16 cellular contexts compared by ENCODE assay signal in the genomic region with DNA sequence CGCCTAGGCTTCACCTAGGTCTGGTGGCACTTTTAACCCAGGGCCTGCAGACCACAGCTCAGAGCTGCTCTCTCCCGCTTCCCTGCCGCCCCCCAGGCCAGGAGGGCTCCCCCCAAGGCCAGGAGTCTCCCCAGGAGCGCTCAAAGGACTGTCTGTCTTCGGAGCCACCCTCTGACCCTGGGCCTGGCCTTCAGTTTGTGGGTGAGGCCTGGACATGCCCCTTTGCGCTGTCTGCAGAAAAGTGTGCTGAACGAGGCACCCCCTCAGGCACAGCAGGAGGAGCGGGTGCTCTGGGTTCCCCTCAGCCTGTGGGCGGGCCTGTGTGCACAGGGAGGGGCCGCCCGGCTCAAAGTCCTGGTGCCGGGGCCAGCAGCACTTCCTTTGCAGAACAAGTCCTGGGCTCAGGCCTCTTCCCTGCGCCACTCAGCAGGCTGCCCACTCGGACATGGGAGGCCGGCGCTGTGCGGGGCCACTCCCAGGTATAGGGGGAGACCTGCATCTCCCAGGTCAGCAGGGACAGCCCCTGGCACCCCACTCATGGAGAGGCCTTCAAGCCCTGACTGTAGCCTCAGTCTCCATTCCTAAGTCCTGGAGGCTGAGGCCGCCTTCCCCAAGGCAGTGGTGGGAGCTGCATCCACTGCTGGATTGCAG. TPM values are rescaled to one million over a fixed set of nuclear protein-coding genes. Genes with fewer than 3 reads are reported as not detected.
A peak's percentile ranks its signal among the peaks of the same experiment; 100 is the strongest.
DNase-seq lines count a peak whose midpoint lies in the region; ATAC-seq and TF ChIP-seq lines count a peak whose summit lies in the region.
"Had no signal": no experiment of that assay in that cellular context is flagged by ENCODE, and none has a peak within 500 bp of the region (broad histone marks: within the 10 kb centered on the region; RNA-seq: fewer than 3 reads in every experiment).

No MANE protein-coding gene starts in this region.

- no peak overlapping the region for H2BK120ac ChIP-seq in neuronal stem cell (ENCODE audit: low read depth, low read length)

- no peak overlapping the region for H2AFZ ChIP-seq in neuronal stem cell (ENCODE audit: low read length)

- no peak overlapping the region for H3K4ac ChIP-seq in neuronal stem cell (ENCODE audit: low read length)

- WGBS in neuronal stem cell (ENCODE audit: extremely low coverage in 2 of 2, insufficient read length in 2 of 2, insufficient replicate concordance in 1 of 2), 2 donors: no CpG with 5 or more reads among the region's 18 CpGs

- no peak overlapping the region for H2AK5ac ChIP-seq in neuronal stem cell (ENCODE audit: low read depth, low read length)

- H3K23ac ChIP-seq in neuronal stem cell (ENCODE audit: low read depth, low read length, poor library complexity): peak overlapping the region; percentile 43

- no peak overlapping the region for H2BK12ac ChIP-seq in neuronal stem cell (ENCODE audit: low read length)

- peak overlapping the region; percentile 4 for H3K9ac ChIP-seq in neuronal stem cell (ENCODE audit: low read depth, low read length, poor library complexity)

- H3K36me3 ChIP-seq in HEK293 (ENCODE audit: control insufficient read depth in 2 of 2, insufficient read depth in 1 of 2, low read length in 2 of 2) (peaks cover 0 to 17% of the 10 kb centered on the region in 2 experiments; a peak in 1 of 3 replicates), neuronal stem cell (replicated peaks in 1 of 2; ENCODE audit: control insufficient read depth in 2 of 2, insufficient read depth in 2 of 2, low read length in 2 of 2) (peaks cover 4 to 34% of the 10 kb centered on the region in 2 donors)

- no peak overlapping the region for H3K18ac ChIP-seq in neuronal stem cell (ENCODE audit: low read length)

- H4K91ac ChIP-seq in neuronal stem cell (ENCODE audit: low read depth, low read length, poor library complexity): no peak overlapping the region

- peak overlapping the region; percentile 65 for H4K8ac ChIP-seq in neuronal stem cell (ENCODE audit: low read depth, low read length)

- H3K4me3 ChIP-seq in HEK293 (ENCODE audit: low read depth, low read length) (no peak overlapping the region), neuronal stem cell (ENCODE audit: low read length in 2 of 2) (no peak overlapping the region)
- H3K4me3 ChIP-seq: suprapubic skin had no signal

- no peaks in the 10 kb centered on the region for H3K79me1 ChIP-seq in neuronal stem cell (ENCODE audit: low read depth, low read length)

- H2BK15ac ChIP-seq in neuronal stem cell (ENCODE audit: low read length): no peak overlapping the region

- H3K4me2 ChIP-seq in neuronal stem cell (ENCODE audit: insufficient read depth, low read length, poor library complexity, severe bottlenecking): no peak overlapping the region

- no peaks in the 10 kb centered on the region for H3K4me1 ChIP-seq in HEK293 (ENCODE audit: control insufficient read depth, insufficient read depth, low read length)
- peaks cover 0 to 9% of the 10 kb centered on the region in 2 donors for H3K4me1 ChIP-seq in neuronal stem cell (ENCODE audit: control insufficient read depth in 2 of 2, insufficient read depth in 1 of 2, low read depth in 1 of 2, low read length in 2 of 2)

- no peaks in the 10 kb centered on the region for H3K27me3 ChIP-seq in neuronal stem cell (ENCODE audit: control insufficient read depth in 3 of 3, insufficient read depth in 3 of 3, low read depth in 1 of 3, low read length in 3 of 3)
- H3K27me3 ChIP-seq: suprapubic skin had no signal

- POLR2A ChIA-PET in HEK293 (lab: Yijun Ruan, JAX): no interaction called here

- TF ChIP-seq CTCF in HEK293 (tag by site-specific recombination; IDR thresholded peaks at IDR 0.05) (no peak), VCaP (conservative IDR thresholded peaks at IDR 0.05) (no peak)

- CTCF ChIA-PET in HEK293 (lab: Yijun Ruan, JAX): no interaction called here

- H3K9me3 ChIP-seq in HEK293 (ENCODE audit: control insufficient read depth, insufficient read depth, low read depth, low read length) (no peaks in the 10 kb centered on the region), neuronal stem cell (replicated peaks in 1 of 2; ENCODE audit: control insufficient read depth in 2 of 2, insufficient read depth in 1 of 2, low read depth in 1 of 2, low read length in 2 of 2) (no peaks in the 10 kb centered on the region)
- H3K9me3 ChIP-seq: suprapubic skin had no signal

- ATAC-seq in left ventricle myocardium superior (peak; percentile 22), HG03175 (IDR thresholded peaks at IDR 0.05; ENCODE audit: unreplicated experiment) (no peak)

- DNase-seq in left ventricle myocardium superior (peak; percentile 49), neuronal stem cell (ENCODE audit: low spot score) (no peak), NCI-H187 (lab: John Stamatoyannopoulos, UW) (no peak), RPMI8226 (no peak), hypothalamus (lab: John Stamatoyannopoulos, UW) (no peak)
- DNase-seq: activated CD8-positive, alpha-beta memory T cell treated with anti-CD3 and anti-CD28 coated beads, Interleukin-2, amount 50 U/mL, for 48 hours; activated naive CD4-positive, alpha-beta T cell treated with anti-CD3 and anti-CD28 coated beads for 36 hours; effector CD8-positive, alpha-beta T cell; NCI-H1436; NCI-H345; SIG-M5 had no signal

- no peak overlapping the region for H2BK5ac ChIP-seq in neuronal stem cell (ENCODE audit: low read length)

- no peak overlapping the region for H3K14ac ChIP-seq in neuronal stem cell (ENCODE audit: low read length)

- intact Hi-C loops in left ventricle myocardium superior (cut with micrococcal nuclease): no loop called here

- H3K27ac ChIP-seq in HEK293 (ENCODE audit: extremely low read depth, low read depth, low read length): 0 out of 2 replicates have a peak overlapping the region, but pooled peaks have one; percentile 16
- H3K27ac ChIP-seq in VCaP: peak overlapping the region; percentile 83
- no peak overlapping the region for H3K27ac ChIP-seq in neuronal stem cell (replicated peaks; ENCODE audit: low read length)
- H3K27ac ChIP-seq: suprapubic skin had no signal

TF ChIP-seq in HEK293, 187 proteins besides CTCF, POLR2A, EP300 and RAD21:
- TF ChIP-seq GLIS1 (tag by site-specific recombination; IDR thresholded peaks at IDR 0.05): no peak
- TF ChIP-seq ZNF155 (tag by site-specific recombination; IDR thresholded peaks at IDR 0.05): no peak
- no peak for TF ChIP-seq ZNF350 (tag by site-specific recombination; IDR thresholded peaks at IDR 0.05)
- TF ChIP-seq ZNF112 (tag by site-specific recombination; IDR thresholded peaks at IDR 0.05): no peak
TF ChIP-seq in HEK293: peak in this region for 0.

RNA-seq across cellular contexts. Expression of a gene that starts 14.3 kb away (rescaled TPM):
- total RNA-seq in left ventricle myocardium superior: not detected
- polyA plus RNA-seq in neuronal stem cell (2013, experiment 1 of 2): 0.11 TPM
- polyA plus RNA-seq in neuronal stem cell (2013, experiment 2 of 2): 0.07 TPM
- total RNA-seq: neural crest cell had no signal
